Comparison of ENCODE assay signal across 16 cellular contexts in genomic region chr1:197806718-197807117, GRCh38.
"Had no signal": no experiment of that assay in that cellular context is flagged by ENCODE, and none has a peak within 500 bp of the region (broad histone marks: within the 10 kb centered on the region; RNA-seq: fewer than 3 reads in every experiment).

No MANE protein-coding gene starts in this region.

- H3K9me3 Mint-ChIP-seq: activated naive CD8-positive, alpha-beta T cell treated with anti-CD3 and anti-CD28 coated beads for 36 hours had no signal

- H3K4me1 Mint-ChIP-seq: activated CD4-positive, alpha-beta T cell treated with anti-CD3 and anti-CD28 coated beads for 36 hours; activated naive CD8-positive, alpha-beta T cell treated with anti-CD3 and anti-CD28 coated beads for 36 hours had no signal

- ATAC-seq: activated CD4-positive, alpha-beta T cell treated with anti-CD3 and anti-CD28 coated beads for 36 hours; naive thymus-derived CD8-positive, alpha-beta T cell; stimulated activated memory B cell treated with anti-CD40 and anti-IgM and Interleukin-4, amounts not matched to agents 10 μg/mL and 1 μg/mL and 100 μg/mL, for 72 hours had no signal

- H3K4me3 ChIP-seq: thyroid gland had no signal

- FAIRE-seq: endothelial cell of umbilical vein had no signal

- H3K27me3 Mint-ChIP-seq: activated CD4-positive, alpha-beta memory T cell treated with anti-CD3 and anti-CD28 coated beads for 36 hours; activated CD4-positive, alpha-beta T cell treated with anti-CD3 and anti-CD28 coated beads for 36 hours; activated naive CD8-positive, alpha-beta T cell treated with anti-CD3 and anti-CD28 coated beads for 36 hours; stimulated activated memory B cell treated with anti-CD40 and anti-IgM and Interleukin-4, amounts not matched to agents 10 μg/mL and 1 μg/mL and 100 μg/mL, for 72 hours had no signal

- H3K27ac ChIP-seq: brain microvascular endothelial cell, thyroid gland had no signal

- H3K36me3 Mint-ChIP-seq: activated CD4-positive, alpha-beta memory T cell treated with anti-CD3 and anti-CD28 coated beads for 36 hours; naive thymus-derived CD8-positive, alpha-beta T cell; stimulated activated memory B cell treated with anti-CD40 and anti-IgM and Interleukin-4, amounts not matched to agents 10 μg/mL and 1 μg/mL and 100 μg/mL, for 72 hours had no signal

- H3K27ac Mint-ChIP-seq: activated CD4-positive, alpha-beta memory T cell treated with anti-CD3 and anti-CD28 coated beads for 36 hours; activated CD4-positive, alpha-beta T cell treated with anti-CD3 and anti-CD28 coated beads for 36 hours; activated naive CD8-positive, alpha-beta T cell treated with anti-CD3 and anti-CD28 coated beads for 36 hours; naive thymus-derived CD8-positive, alpha-beta T cell; stimulated activated memory B cell treated with anti-CD40 and anti-IgM and Interleukin-4, amounts not matched to agents 10 μg/mL and 1 μg/mL and 100 μg/mL, for 72 hours had no signal

- H3K9me3 ChIP-seq: thyroid gland had no signal

- H3K36me3 ChIP-seq: brain microvascular endothelial cell, thyroid gland had no signal

- DNase-seq: activated CD4-positive, alpha-beta memory T cell treated with anti-CD3 and anti-CD28 coated beads for 36 hours; activated CD4-positive, alpha-beta T cell treated with anti-CD3 and anti-CD28 coated beads for 36 hours; activated gamma-delta T cell; activated naive CD8-positive, alpha-beta T cell treated with anti-CD3 and anti-CD28 coated beads for 36 hours; activated T-cell treated with anti-CD3 and anti-CD28 coated beads, Interleukin-2, amount 50 U/mL, for 48 hours; brain microvascular endothelial cell; cortex of kidney; effector CD4-positive, alpha-beta T cell; foreskin fibroblast; hippocampal formation; kidney glomerular epithelial cell; mesenchymal stem cell; naive thymus-derived CD8-positive, alpha-beta T cell; thyroid gland had no signal

- H3K4me3 Mint-ChIP-seq: activated CD4-positive, alpha-beta memory T cell treated with anti-CD3 and anti-CD28 coated beads for 36 hours; activated CD4-positive, alpha-beta T cell treated with anti-CD3 and anti-CD28 coated beads for 36 hours; activated naive CD8-positive, alpha-beta T cell treated with anti-CD3 and anti-CD28 coated beads for 36 hours; naive thymus-derived CD8-positive, alpha-beta T cell; stimulated activated memory B cell treated with anti-CD40 and anti-IgM and Interleukin-4, amounts not matched to agents 10 μg/mL and 1 μg/mL and 100 μg/mL, for 72 hours had no signal

- H3K27me3 ChIP-seq: brain microvascular endothelial cell, thyroid gland had no signal
